Comparison of ENCODE assay signal across 1 cellular context in genomic region chr7:900331-901040, GRCh38.
TF ChIP-seq lines count a peak whose summit lies in the region.

No MANE protein-coding gene starts in this region.

TF ChIP-seq in K562, 482 proteins besides CTCF, POLR2A, EP300 and RAD21:
- TF ChIP-seq RBM15 (IDR thresholded peaks at IDR 0.05; ENCODE audit: insufficient read depth, low read length) (no peak), POLR2G (IDR thresholded peaks at IDR 0.05; ENCODE audit: low read depth, low read length) (peak; percentile 22; the same call in 1 of the 2 replicates), CREBBP (IDR thresholded peaks at IDR 0.05; ENCODE audit: low read depth, low read length) (no peak)
